26 cellular contexts compared by ENCODE assay signal in genomic region chr13:101552286-101552685, GRCh38.
"Had no signal": no experiment of that assay in that cellular context is flagged by ENCODE, and none has a peak within 500 bp of the region (broad histone marks: within the 10 kb centered on the region; RNA-seq: fewer than 3 reads in every experiment).

No MANE protein-coding gene starts in this region.

- FAIRE-seq: endometrium, TTC549, urothelium cell line had no signal

- H3K4me3 Mint-ChIP-seq: activated naive CD8-positive, alpha-beta T cell treated with anti-CD3 and anti-CD28 coated beads for 36 hours; activated T-cell treated with anti-CD3 and anti-CD28 coated beads, Interleukin-2, amount 50 U/mL, for 24 hours; activated T-helper 17 cell treated with anti-CD3 and anti-CD28 coated beads, Interleukin-2, amount 50 U/mL, for 72 hours; neural crest cell; stimulated activated effector memory CD8-positive, alpha-beta T cell treated with anti-CD3 and anti-CD28 coated beads, Interleukin-12 subunit alpha, Interleukin-12 subunit beta, amount 100 ng/mL, for 72 hours; stimulated activated naive CD8-positive, alpha-beta T cell treated with anti-CD3 and anti-CD28 coated beads, Interleukin-15, amount 100 ng/mL, for 72 hours had no signal

- H3K27ac Mint-ChIP-seq: activated naive CD8-positive, alpha-beta T cell treated with anti-CD3 and anti-CD28 coated beads for 36 hours; activated T-cell treated with anti-CD3 and anti-CD28 coated beads, Interleukin-2, amount 50 U/mL, for 24 hours; activated T-helper 17 cell treated with anti-CD3 and anti-CD28 coated beads, Interleukin-2, amount 50 U/mL, for 72 hours; stimulated activated effector memory CD8-positive, alpha-beta T cell treated with anti-CD3 and anti-CD28 coated beads, Interleukin-12 subunit alpha, Interleukin-12 subunit beta, amount 100 ng/mL, for 72 hours; stimulated activated naive CD8-positive, alpha-beta T cell treated with anti-CD3 and anti-CD28 coated beads, Interleukin-15, amount 100 ng/mL, for 72 hours had no signal

- H3K9me3 ChIP-seq: body of pancreas, heart right ventricle, ovary, prostate gland, right atrium auricular region, transverse colon had no signal

- H3K4me1 Mint-ChIP-seq: activated naive CD8-positive, alpha-beta T cell treated with anti-CD3 and anti-CD28 coated beads for 36 hours; activated T-helper 17 cell treated with anti-CD3 and anti-CD28 coated beads, Interleukin-2, amount 50 U/mL, for 72 hours; neural crest cell; stimulated activated effector memory CD8-positive, alpha-beta T cell treated with anti-CD3 and anti-CD28 coated beads, Interleukin-12 subunit alpha, Interleukin-12 subunit beta, amount 100 ng/mL, for 72 hours; stimulated activated naive CD8-positive, alpha-beta T cell treated with anti-CD3 and anti-CD28 coated beads, Interleukin-15, amount 100 ng/mL, for 72 hours had no signal

- DNase-seq: activated CD4-positive, alpha-beta T cell treated with anti-CD3 and anti-CD28 coated beads for 1 hour; activated CD4-positive, alpha-beta T cell treated with anti-CD3 and anti-CD28 coated beads, Interleukin-2, amount 50 U/mL, for 1 hour; activated CD8-positive, alpha-beta memory T cell treated with anti-CD3 and anti-CD28 coated beads for 24 hours; activated CD8-positive, alpha-beta memory T cell treated with anti-CD3 and anti-CD28 coated beads, Interleukin-2, amount 50 U/mL, for 4 hours; activated naive CD8-positive, alpha-beta T cell treated with anti-CD3 and anti-CD28 coated beads for 36 hours; activated T-cell treated with anti-CD3 and anti-CD28 coated beads, Interleukin-2, amount 50 U/mL, for 24 hours; amygdala; body of pancreas; heart right ventricle; islet precursor cell; left cardiac atrium; ovary; stimulated activated CD4-positive, alpha-beta T cell treated with anti-CD3 and anti-CD28 coated beads, Interleukin-2, amount 100 ng/mL, for 24 hours; stimulated activated naive CD8-positive, alpha-beta T cell treated with anti-CD3 and anti-CD28 coated beads, Interleukin-15, amount 100 ng/mL, for 72 hours; T-helper 1 cell; transverse colon; WERI-Rb-1 had no signal

- ATAC-seq: activated T-helper 17 cell treated with anti-CD3 and anti-CD28 coated beads, Interleukin-2, amount 50 U/mL, for 72 hours; body of pancreas; heart right ventricle; left cardiac atrium; stimulated activated effector memory CD8-positive, alpha-beta T cell treated with anti-CD3 and anti-CD28 coated beads, Interleukin-12 subunit alpha, Interleukin-12 subunit beta, amount 100 ng/mL, for 72 hours; stimulated activated naive CD8-positive, alpha-beta T cell treated with anti-CD3 and anti-CD28 coated beads, Interleukin-15, amount 100 ng/mL, for 72 hours had no signal

- H3K9me3 Mint-ChIP-seq: activated naive CD8-positive, alpha-beta T cell treated with anti-CD3 and anti-CD28 coated beads for 36 hours; activated T-cell treated with anti-CD3 and anti-CD28 coated beads, Interleukin-2, amount 50 U/mL, for 24 hours; activated T-helper 17 cell treated with anti-CD3 and anti-CD28 coated beads, Interleukin-2, amount 50 U/mL, for 72 hours; neural crest cell; stimulated activated effector memory CD8-positive, alpha-beta T cell treated with anti-CD3 and anti-CD28 coated beads, Interleukin-12 subunit alpha, Interleukin-12 subunit beta, amount 100 ng/mL, for 72 hours; stimulated activated naive CD8-positive, alpha-beta T cell treated with anti-CD3 and anti-CD28 coated beads, Interleukin-15, amount 100 ng/mL, for 72 hours had no signal

- H3K4me1 ChIP-seq: body of pancreas, heart right ventricle, prostate gland, right atrium auricular region, transverse colon had no signal

- H3K27me3 ChIP-seq: body of pancreas, cardiac muscle cell, heart right ventricle, ovary, right atrium auricular region, transverse colon had no signal

- H3K27ac ChIP-seq: body of pancreas, cardiac muscle cell, heart right ventricle, ovary, prostate gland, right atrium auricular region, transverse colon, WERI-Rb-1 had no signal

- H3K36me3 ChIP-seq: cardiac muscle cell, heart right ventricle, ovary, prostate gland, right atrium auricular region, transverse colon, WERI-Rb-1 had no signal

- H3K4me3 ChIP-seq: body of pancreas, cardiac muscle cell, heart right ventricle, ovary, prostate gland, right atrium auricular region, transverse colon had no signal

- H3K36me3 Mint-ChIP-seq: activated naive CD8-positive, alpha-beta T cell treated with anti-CD3 and anti-CD28 coated beads for 36 hours; stimulated activated effector memory CD8-positive, alpha-beta T cell treated with anti-CD3 and anti-CD28 coated beads, Interleukin-12 subunit alpha, Interleukin-12 subunit beta, amount 100 ng/mL, for 72 hours had no signal
